ENCODE assay signal across 8 cellular contexts in genomic region chr16:4801962-4802658, GRCh38. TPM values are rescaled to one million over a fixed set of nuclear protein-coding genes. Genes with fewer than 3 reads are reported as not detected.
DNase-seq lines count a peak whose midpoint lies in the region; ATAC-seq lines count a peak whose summit lies in the region.

TSS of gene ROGDI (minus strand) at chr16:4802633. CDS start at chr16:4802571, 62 bp downstream.

- DNase-seq in ACHN (peak; percentile 73), NCI-H2171 (lab: John Stamatoyannopoulos, UW) (peak; percentile 85), cerebellum (ENCODE audit: low spot score) (peak; percentile 88)
- DNase-seq in activated CD4-positive, alpha-beta T cell treated with anti-CD3 and anti-CD28 coated beads for 1 hour: peak; percentile 69
- peak; percentile 38 to 68 (median 56) for DNase-seq in stimulated activated CD4-positive, alpha-beta T cell treated with anti-CD3 and anti-CD28 coated beads, Interleukin-1b, Interleukin-23, amount 100 ng/mL, for 24 hours (ENCODE audit: low read depth in 4 of 4, low spot score in 1 of 4)

- H3K27me3 ChIP-seq in layer of hippocampus (ENCODE audit: control insufficient read depth, insufficient read depth, low read length): no peaks in the 10 kb centered on the region

- peak within 1 kb of the TSS; percentile 97 for H3K27ac ChIP-seq in layer of hippocampus (ENCODE audit: low read depth, low read length)

- peak; percentile 32 for ATAC-seq in GM18870 (IDR thresholded peaks at IDR 0.05; ENCODE audit: unreplicated experiment)
- peak; percentile 44 for ATAC-seq in HG03108 (IDR thresholded peaks at IDR 0.05; ENCODE audit: unreplicated experiment)

- in situ Hi-C loops in ACHN (cut with HindIII; ENCODE audit: low pct_ligation_motif_present, low pct_unique_long_range_greater_than_20kb, low sequenced_read_pairs): no loop called here

RNA-seq across cellular contexts. Expression of gene ROGDI, which starts in this region (rescaled TPM):
- total RNA-seq in cerebellum: 37.2 TPM

Comparison
In these comparisons a context has a peak if more than half of its experiments do, and no peak if none do; other contexts are left out.
1. Peak in every context shown above with its lines: DNase-seq, ATAC-seq and H3K27ac ChIP-seq.